8 cellular contexts compared by ENCODE assay signal in genomic region chr2:15177103-15177502, GRCh38.
DNase-seq lines count a peak whose midpoint lies in the region; ATAC-seq and TF ChIP-seq lines count a peak whose summit lies in the region.

No MANE protein-coding gene starts in this region.

- H3K27ac Mint-ChIP-seq in activated CD4-positive, alpha-beta memory T cell treated with anti-CD3 and anti-CD28 coated beads, Interleukin-2, amount 10 ng/mL, durations not matched to agents 7 days and 5 days, result peak overlapping the region; percentile 58

- no peaks in the 10 kb centered on the region for H3K27me3 ChIP-seq in foreskin keratinocyte
- no peaks in the 10 kb centered on the region for H3K27me3 ChIP-seq in ascending aorta

- H3K36me3 Mint-ChIP-seq in activated CD4-positive, alpha-beta memory T cell treated with anti-CD3 and anti-CD28 coated beads, Interleukin-2, amount 10 ng/mL, durations not matched to agents 7 days and 5 days (ENCODE audit: low read depth), result peaks cover 20% of the 10 kb centered on the region

- CTCF ChIA-PET in activated CD4-positive, alpha-beta memory T cell treated with anti-CD3 and anti-CD28 coated beads, Interleukin-2, amount 10 ng/mL, durations not matched to agents 7 days and 5 days (lab: Charles Lee), result no interaction called here
- CTCF ChIA-PET in OCI-LY7 (lab: Charles Lee; ENCODE audit: unreplicated experiment), result no interaction called here

- peaks cover 8 to 33% of the 10 kb centered on the region in 2 donors for H3K36me3 ChIP-seq in ascending aorta
- no peaks in the 10 kb centered on the region for H3K36me3 ChIP-seq in OCI-LY7 (ENCODE audit: insufficient read depth, low read length)

- H3K9me3 ChIP-seq in ascending aorta (no peaks in the 10 kb centered on the region), OCI-LY7 (ENCODE audit: low read length) (no peaks in the 10 kb centered on the region)

- DNase-seq in activated CD4-positive, alpha-beta memory T cell treated with anti-CD3 and anti-CD28 coated beads, Interleukin-2, amount 10 ng/mL, durations not matched to agents 7 days and 5 days, result peak; percentile 82
- DNase-seq in foreskin keratinocyte, result peak; percentile 50 to 76
- peak in 4 of 6 experiments; percentile 3 to 67 (median 58) for DNase-seq in stimulated activated naive CD4-positive, alpha-beta T cell (lab: John Stamatoyannopoulos, UW)
- no peak for DNase-seq in ascending aorta (ENCODE audit: low spot score in 2 of 2)
- DNase-seq in OCI-LY7 (ENCODE audit: low spot score), result no peak
- DNase-seq in NCI-H345 (lab: John Stamatoyannopoulos, UW), result no peak

- H3K4me3 ChIP-seq in ascending aorta (no peak overlapping the region), OCI-LY7 (ENCODE audit: low read depth, low read length, poor library complexity, severe bottlenecking) (no peak overlapping the region)

- intact Hi-C loops in ascending aorta (cut with DNase I) (no loop called here), OCI-LY7 (cut with micrococcal nuclease; ENCODE audit: unreplicated experiment) (no loop called here)

- peak overlapping the region; percentile 14 for H3K4me3 Mint-ChIP-seq in activated CD4-positive, alpha-beta memory T cell treated with anti-CD3 and anti-CD28 coated beads, Interleukin-2, amount 10 ng/mL, durations not matched to agents 7 days and 5 days

- H4K20me1 ChIP-seq in OCI-LY7 (ENCODE audit: insufficient read depth, low read length), result no peaks in the 10 kb centered on the region

- peaks cover 54% of the 10 kb centered on the region for H3K4me1 Mint-ChIP-seq in activated CD4-positive, alpha-beta memory T cell treated with anti-CD3 and anti-CD28 coated beads, Interleukin-2, amount 10 ng/mL, durations not matched to agents 7 days and 5 days

- H3K27ac ChIP-seq in foreskin keratinocyte (no peak overlapping the region), ascending aorta (no peak overlapping the region), OCI-LY7 (ENCODE audit: low read depth, low read length, poor library complexity, severe bottlenecking) (no peak overlapping the region)

- no peaks in the 10 kb centered on the region for H3K9me2 ChIP-seq in OCI-LY7 (ENCODE audit: insufficient read depth, low read length)

- no peaks in the 10 kb centered on the region for H3K79me2 ChIP-seq in OCI-LY7 (ENCODE audit: insufficient read depth, low read depth, low read length)

- POLR2A ChIA-PET in activated CD4-positive, alpha-beta memory T cell treated with anti-CD3 and anti-CD28 coated beads, Interleukin-2, amount 10 ng/mL, durations not matched to agents 7 days and 5 days (lab: Charles Lee), result interaction anchor here (1.4 kb wide), 1 partner anchor 35 kb away, joined by 3 read pairs; no protein-coding TSS in a partner anchor
- POLR2A ChIA-PET in OCI-LY7 (lab: Charles Lee), result interaction anchor here (0.5 to 1.2 kb wide), 2 partner anchors 8 to 71 kb away, joined by 3 read pairs; no protein-coding TSS in a partner anchor

- H3K27me3 Mint-ChIP-seq in activated CD4-positive, alpha-beta memory T cell treated with anti-CD3 and anti-CD28 coated beads, Interleukin-2, amount 10 ng/mL, durations not matched to agents 7 days and 5 days, result no peaks in the 10 kb centered on the region

- H3K4me1 ChIP-seq in foreskin keratinocyte, result peaks cover 6% of the 10 kb centered on the region
- H3K4me1 ChIP-seq in ascending aorta, result no peaks in the 10 kb centered on the region
- H3K4me1 ChIP-seq in OCI-LY7 (ENCODE audit: insufficient read depth, low read length, poor library complexity, severe bottlenecking), result no peaks in the 10 kb centered on the region

- no peak overlapping the region for H2AFZ ChIP-seq in OCI-LY7 (ENCODE audit: low read length)

- H3K9me3 Mint-ChIP-seq in activated CD4-positive, alpha-beta memory T cell treated with anti-CD3 and anti-CD28 coated beads, Interleukin-2, amount 10 ng/mL, durations not matched to agents 7 days and 5 days, result no peaks in the 10 kb centered on the region

- BruUV-seq in OCI-LY7 (replicated peaks; lab: Mats Ljungman, UMichigan), result no TSS peak

- no peak overlapping the region for H3K4me2 ChIP-seq in OCI-LY7 (ENCODE audit: low read length)

- ATAC-seq in GM19351 (IDR thresholded peaks at IDR 0.05; ENCODE audit: unreplicated experiment), result peak; percentile 95
- ATAC-seq in HG03139 (IDR thresholded peaks at IDR 0.05; ENCODE audit: unreplicated experiment), result peak; percentile 93
- ATAC-seq in foreskin keratinocyte, result peak; percentile 94

- TF ChIP-seq CTCF in foreskin keratinocyte (conservative IDR thresholded peaks at IDR 0.05), result no peak
- TF ChIP-seq CTCF in ascending aorta (IDR thresholded peaks at IDR 0.05), result no peak
- no peak for TF ChIP-seq CTCF in OCI-LY7 (conservative IDR thresholded peaks at IDR 0.05; ENCODE audit: low read length)

Comparison
In these comparisons a context has a peak if more than half of its experiments do, and no peak if none do; other contexts are left out.
1. DNase-seq: peak in activated CD4-positive, alpha-beta memory T cell treated with anti-CD3 and anti-CD28 coated beads, Interleukin-2, amount 10 ng/mL, durations not matched to agents 7 days and 5 days (single experiment), foreskin keratinocyte (2 of 2) and stimulated activated naive CD4-positive, alpha-beta T cell (4 of 6); none in ascending aorta (0 of 2), OCI-LY7 (single experiment) and NCI-H345 (single experiment).
2. Peak in every context shown above with its lines, with median percentiles within 50 percentile points of each other: ATAC-seq.